1 cellular context compared by ENCODE assay signal in the genomic region with DNA sequence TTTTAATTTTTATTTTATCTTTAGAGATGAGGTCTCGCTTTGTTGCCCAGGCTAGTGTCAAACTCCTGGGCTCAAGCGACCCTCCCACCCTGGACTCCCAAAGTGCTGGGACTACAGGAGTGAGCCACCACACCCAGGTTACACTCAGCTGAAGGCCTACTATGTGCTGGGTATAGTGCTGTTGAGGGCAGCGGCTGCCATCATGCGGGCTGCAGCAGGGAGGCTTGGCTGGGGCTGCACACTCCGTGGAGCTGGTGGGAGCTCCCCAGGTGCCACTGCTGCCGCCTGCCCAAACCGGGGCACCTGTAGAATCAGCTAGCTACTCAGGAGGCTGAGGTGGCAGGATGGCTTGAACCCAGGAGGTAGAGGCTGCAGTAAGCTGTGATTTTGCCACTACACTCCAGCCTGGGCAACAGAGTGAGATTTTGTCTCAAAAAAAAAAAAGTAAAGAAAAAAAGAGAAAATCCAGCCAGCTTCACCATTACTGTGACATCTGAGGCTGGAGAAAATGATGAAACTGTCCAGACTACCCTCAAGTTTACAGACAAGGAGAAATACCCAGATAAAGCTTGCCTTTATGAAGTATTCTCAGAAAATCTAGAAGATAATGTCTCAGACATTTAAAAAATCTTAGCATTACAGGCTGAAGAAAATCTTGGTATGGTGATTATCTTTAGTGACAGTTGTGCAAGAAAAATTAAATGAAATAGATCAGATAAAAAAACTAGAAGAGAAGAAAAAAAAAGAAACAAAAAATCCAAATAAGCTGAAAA.
TF ChIP-seq lines count a peak whose summit lies in the region.

No MANE protein-coding gene starts in this region.

TF ChIP-seq in H1, 55 proteins besides CTCF, POLR2A, EP300 and RAD21:
- no peak for TF ChIP-seq SAP30 (IDR thresholded peaks at IDR 0.05; ENCODE audit: insufficient read depth, insufficient replicate concordance, low read length)
- no peak for TF ChIP-seq PHF8 (conservative IDR thresholded peaks at IDR 0.05; ENCODE audit: low read depth, low read length)
- TF ChIP-seq SP1 (IDR thresholded peaks at IDR 0.05; ENCODE audit: low read depth, low read length) = no peak
- no peak for TF ChIP-seq TCF12 (IDR thresholded peaks at IDR 0.05; ENCODE audit: low read depth, low read length)
- TF ChIP-seq SP2 (IDR thresholded peaks at IDR 0.05; ENCODE audit: low read length) = no peak
- no peak for TF ChIP-seq NRF1 (IDR thresholded peaks at IDR 0.05; ENCODE audit: low read depth, low read length)
- no peak for TF ChIP-seq KDM4A (IDR thresholded peaks at IDR 0.05; ENCODE audit: low read depth, low read length, severe bottlenecking)
- no peak for TF ChIP-seq RXRA (IDR thresholded peaks at IDR 0.05; ENCODE audit: insufficient read depth, low read depth, low read length)
- TF ChIP-seq CREB1 (IDR thresholded peaks at IDR 0.05) = no peak
- no peak for TF ChIP-seq CEBPB (IDR thresholded peaks at IDR 0.05; ENCODE audit: low read depth, low read length)
- TF ChIP-seq, protein P1, sequence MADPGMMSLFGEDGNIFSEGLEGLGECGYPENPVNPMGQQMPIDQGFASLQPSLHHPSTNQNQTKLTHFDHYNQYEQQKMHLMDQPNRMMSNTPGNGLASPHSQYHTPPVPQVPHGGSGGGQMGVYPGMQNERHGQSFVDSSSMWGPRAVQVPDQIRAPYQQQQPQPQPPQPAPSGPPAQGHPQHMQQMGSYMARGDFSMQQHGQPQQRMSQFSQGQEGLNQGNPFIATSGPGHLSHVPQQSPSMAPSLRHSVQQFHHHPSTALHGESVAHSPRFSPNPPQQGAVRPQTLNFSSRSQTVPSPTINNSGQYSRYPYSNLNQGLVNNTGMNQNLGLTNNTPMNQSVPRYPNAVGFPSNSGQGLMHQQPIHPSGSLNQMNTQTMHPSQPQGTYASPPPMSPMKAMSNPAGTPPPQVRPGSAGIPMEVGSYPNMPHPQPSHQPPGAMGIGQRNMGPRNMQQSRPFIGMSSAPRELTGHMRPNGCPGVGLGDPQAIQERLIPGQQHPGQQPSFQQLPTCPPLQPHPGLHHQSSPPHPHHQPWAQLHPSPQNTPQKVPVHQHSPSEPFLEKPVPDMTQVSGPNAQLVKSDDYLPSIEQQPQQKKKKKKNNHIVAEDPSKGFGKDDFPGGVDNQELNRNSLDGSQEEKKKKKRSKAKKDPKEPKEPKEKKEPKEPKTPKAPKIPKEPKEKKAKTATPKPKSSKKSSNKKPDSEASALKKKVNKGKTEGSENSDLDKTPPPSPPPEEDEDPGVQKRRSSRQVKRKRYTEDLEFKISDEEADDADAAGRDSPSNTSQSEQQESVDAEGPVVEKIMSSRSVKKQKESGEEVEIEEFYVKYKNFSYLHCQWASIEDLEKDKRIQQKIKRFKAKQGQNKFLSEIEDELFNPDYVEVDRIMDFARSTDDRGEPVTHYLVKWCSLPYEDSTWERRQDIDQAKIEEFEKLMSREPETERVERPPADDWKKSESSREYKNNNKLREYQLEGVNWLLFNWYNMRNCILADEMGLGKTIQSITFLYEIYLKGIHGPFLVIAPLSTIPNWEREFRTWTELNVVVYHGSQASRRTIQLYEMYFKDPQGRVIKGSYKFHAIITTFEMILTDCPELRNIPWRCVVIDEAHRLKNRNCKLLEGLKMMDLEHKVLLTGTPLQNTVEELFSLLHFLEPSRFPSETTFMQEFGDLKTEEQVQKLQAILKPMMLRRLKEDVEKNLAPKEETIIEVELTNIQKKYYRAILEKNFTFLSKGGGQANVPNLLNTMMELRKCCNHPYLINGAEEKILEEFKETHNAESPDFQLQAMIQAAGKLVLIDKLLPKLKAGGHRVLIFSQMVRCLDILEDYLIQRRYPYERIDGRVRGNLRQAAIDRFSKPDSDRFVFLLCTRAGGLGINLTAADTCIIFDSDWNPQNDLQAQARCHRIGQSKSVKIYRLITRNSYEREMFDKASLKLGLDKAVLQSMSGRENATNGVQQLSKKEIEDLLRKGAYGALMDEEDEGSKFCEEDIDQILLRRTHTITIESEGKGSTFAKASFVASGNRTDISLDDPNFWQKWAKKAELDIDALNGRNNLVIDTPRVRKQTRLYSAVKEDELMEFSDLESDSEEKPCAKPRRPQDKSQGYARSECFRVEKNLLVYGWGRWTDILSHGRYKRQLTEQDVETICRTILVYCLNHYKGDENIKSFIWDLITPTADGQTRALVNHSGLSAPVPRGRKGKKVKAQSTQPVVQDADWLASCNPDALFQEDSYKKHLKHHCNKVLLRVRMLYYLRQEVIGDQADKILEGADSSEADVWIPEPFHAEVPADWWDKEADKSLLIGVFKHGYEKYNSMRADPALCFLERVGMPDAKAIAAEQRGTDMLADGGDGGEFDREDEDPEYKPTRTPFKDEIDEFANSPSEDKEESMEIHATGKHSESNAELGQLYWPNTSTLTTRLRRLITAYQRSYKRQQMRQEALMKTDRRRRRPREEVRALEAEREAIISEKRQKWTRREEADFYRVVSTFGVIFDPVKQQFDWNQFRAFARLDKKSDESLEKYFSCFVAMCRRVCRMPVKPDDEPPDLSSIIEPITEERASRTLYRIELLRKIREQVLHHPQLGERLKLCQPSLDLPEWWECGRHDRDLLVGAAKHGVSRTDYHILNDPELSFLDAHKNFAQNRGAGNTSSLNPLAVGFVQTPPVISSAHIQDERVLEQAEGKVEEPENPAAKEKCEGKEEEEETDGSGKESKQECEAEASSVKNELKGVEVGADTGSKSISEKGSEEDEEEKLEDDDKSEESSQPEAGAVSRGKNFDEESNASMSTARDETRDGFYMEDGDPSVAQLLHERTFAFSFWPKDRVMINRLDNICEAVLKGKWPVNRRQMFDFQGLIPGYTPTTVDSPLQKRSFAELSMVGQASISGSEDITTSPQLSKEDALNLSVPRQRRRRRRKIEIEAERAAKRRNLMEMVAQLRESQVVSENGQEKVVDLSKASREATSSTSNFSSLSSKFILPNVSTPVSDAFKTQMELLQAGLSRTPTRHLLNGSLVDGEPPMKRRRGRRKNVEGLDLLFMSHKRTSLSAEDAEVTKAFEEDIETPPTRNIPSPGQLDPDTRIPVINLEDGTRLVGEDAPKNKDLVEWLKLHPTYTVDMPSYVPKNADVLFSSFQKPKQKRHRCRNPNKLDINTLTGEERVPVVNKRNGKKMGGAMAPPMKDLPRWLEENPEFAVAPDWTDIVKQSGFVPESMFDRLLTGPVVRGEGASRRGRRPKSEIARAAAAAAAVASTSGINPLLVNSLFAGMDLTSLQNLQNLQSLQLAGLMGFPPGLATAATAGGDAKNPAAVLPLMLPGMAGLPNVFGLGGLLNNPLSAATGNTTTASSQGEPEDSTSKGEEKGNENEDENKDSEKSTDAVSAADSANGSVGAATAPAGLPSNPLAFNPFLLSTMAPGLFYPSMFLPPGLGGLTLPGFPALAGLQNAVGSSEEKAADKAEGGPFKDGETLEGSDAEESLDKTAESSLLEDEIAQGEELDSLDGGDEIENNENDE (IDR thresholded peaks at IDR 0.05; ENCODE audit: insufficient replicate concordance, low read length) = no peak
- no peak for TF ChIP-seq RBBP5 (IDR thresholded peaks at IDR 0.05; ENCODE audit: borderline replicate concordance, low read depth, low read length)
- no peak for TF ChIP-seq FOSL1 (IDR thresholded peaks at IDR 0.05; ENCODE audit: insufficient read depth, low read depth, low read length)
TF ChIP-seq in H1: peak in this region for 0.
